In genomic region chr16:70451004-70451340, GRCh38 we compare ENCODE assay signal across 8 cellular contexts. TPM values are rescaled to one million over a fixed set of nuclear protein-coding genes. Genes with fewer than 3 reads are reported as not detected.
DNase-seq lines count a peak whose midpoint lies in the region; ATAC-seq, FAIRE-seq and TF ChIP-seq lines count a peak whose summit lies in the region.
"Not testable (repeated sequence)": the region's sequence is repeated elsewhere in the genome, so short reads cannot be mapped to it uniquely, and the experiment has no call there.

No MANE protein-coding gene starts in this region.

- not testable (repeated sequence) for H3K27me3 Mint-ChIP-seq in WTC11 (ENCODE audit: low read depth)

- intact Hi-C loops in endothelial cell of umbilical vein (cut with micrococcal nuclease); right cardiac atrium (cut with DNase I); upper lobe of right lung (cut with DNase I): not testable (repeated sequence)

- not testable (repeated sequence) for TF ChIP-seq CTCF in WTC11 (IDR thresholded peaks at IDR 0.05); cardiac fibroblast (IDR thresholded peaks at IDR 0.05; ENCODE audit: low read depth, low read length); endothelial cell of umbilical vein (IDR thresholded peaks at IDR 0.05; ENCODE audit: extremely low read depth in 1 of 2, insufficient read depth in 1 of 2, low read depth in 1 of 2, low read length in 2 of 2); fibroblast of villous mesenchyme (IDR thresholded peaks at IDR 0.05; ENCODE audit: insufficient read depth, low read depth, low read length); parathyroid adenoma (IDR thresholded peaks at IDR 0.05); upper lobe of right lung (IDR thresholded peaks at IDR 0.05)

- H3K9me3 Mint-ChIP-seq in WTC11, result not testable (repeated sequence)

- not testable (repeated sequence) for H3K9me3 ChIP-seq in endothelial cell of umbilical vein (replicated peaks; ENCODE audit: control insufficient read depth, insufficient read depth, low read length); right cardiac atrium (ENCODE audit: control insufficient read depth, low read length); parathyroid adenoma (ENCODE audit: control insufficient read depth, low read length); skeletal muscle satellite cell (replicated peaks; ENCODE audit: low read length); upper lobe of right lung

- not testable (repeated sequence) for H3K27ac Mint-ChIP-seq in WTC11

- peak overlapping the region; percentile 81 for H2AFZ ChIP-seq in endothelial cell of umbilical vein (ENCODE audit: low read depth, low read length)
- peak overlapping the region; percentile 56 for H2AFZ ChIP-seq in parathyroid adenoma

- H3K4me2 ChIP-seq in endothelial cell of umbilical vein (ENCODE audit: insufficient read depth, low read length), result peak overlapping the region; percentile 42
- not testable (repeated sequence) for H3K4me2 ChIP-seq in parathyroid adenoma (ENCODE audit: low read length)
- H3K4me2 ChIP-seq in skeletal muscle satellite cell (ENCODE audit: low read length), result peak overlapping the region; percentile 15

- not testable (repeated sequence) for BruUV-seq in endothelial cell of umbilical vein (replicated peaks; lab: Mats Ljungman, UMichigan)

- H4K20me1 ChIP-seq in endothelial cell of umbilical vein (replicated peaks; ENCODE audit: control insufficient read depth, extremely low read depth, insufficient read depth, low read length), result not testable (repeated sequence)

- not testable (repeated sequence) for H3K9ac ChIP-seq in endothelial cell of umbilical vein (replicated peaks; ENCODE audit: extremely low read depth, insufficient read depth, low read length); parathyroid adenoma; skeletal muscle satellite cell (ENCODE audit: low read depth, low read length)

- 33% methylated on average over 25 of the region's 25 CpGs for WGBS in right cardiac atrium

- H3K27ac ChIP-seq in endothelial cell of umbilical vein (ENCODE audit: insufficient read depth, low read depth, low read length); right cardiac atrium (ENCODE audit: low read length); parathyroid adenoma; upper lobe of right lung: not testable (repeated sequence)

- H3K36me3 ChIP-seq in endothelial cell of umbilical vein (ENCODE audit: control insufficient read depth in 2 of 2, extremely low read depth in 1 of 2, insufficient read depth in 2 of 2, low read length in 2 of 2); parathyroid adenoma (ENCODE audit: control insufficient read depth, insufficient read depth, low read length); skeletal muscle satellite cell (ENCODE audit: insufficient read depth, low read length); upper lobe of right lung: not testable (repeated sequence)

- H3K4me1 ChIP-seq in endothelial cell of umbilical vein (ENCODE audit: control insufficient read depth, extremely low read depth, insufficient read depth, low read length); right cardiac atrium (ENCODE audit: control insufficient read depth, insufficient read depth, low read length); parathyroid adenoma; skeletal muscle satellite cell (ENCODE audit: control insufficient read depth, insufficient read depth, low read length); upper lobe of right lung: not testable (repeated sequence)

- CTCF ChIA-PET in WTC11 (lab: Charles Lee), result not testable (repeated sequence)
- CTCF ChIA-PET in endothelial cell of umbilical vein (lab: Charles Lee), result interaction anchor here (0.6 to 1.7 kb wide), 2 partner anchors 8 to 42 kb away, joined by 3 to 5 read pairs; no protein-coding TSS in a partner anchor

- dilution Hi-C loops in endothelial cell of umbilical vein (cut with MboI; ENCODE audit: extremely low pct_ligation_motif_present, low sequenced_read_pairs), result not testable (repeated sequence)

- TF ChIP-seq POLR2A in endothelial cell of umbilical vein (IDR thresholded peaks at IDR 0.05; ENCODE audit: low read depth, low read length), result not testable (repeated sequence)

- ATAC-seq in WTC11, right cardiac atrium, upper lobe of right lung: not testable (repeated sequence)

- H3K4me3 ChIP-seq in cardiac fibroblast (replicated peaks in 1 of 2; ENCODE audit: low read depth in 2 of 2, low read length in 2 of 2) (peak overlapping the region; percentile 8 to 28), endothelial cell of umbilical vein (replicated peaks in 1 of 3; ENCODE audit: insufficient read depth in 1 of 3, low read depth in 1 of 3, low read length in 3 of 3) (peak overlapping the region in 1 of 3 experiments; percentile 25), fibroblast of villous mesenchyme (ENCODE audit: low read depth, low read length) (peak overlapping the region; percentile 23), upper lobe of right lung (peak overlapping the region; percentile 8)
- not testable (repeated sequence) for H3K4me3 ChIP-seq in right cardiac atrium (ENCODE audit: low read length); parathyroid adenoma (ENCODE audit: low read depth, low read length); skeletal muscle satellite cell (ENCODE audit: low read length)

- DNase-seq in WTC11 (ENCODE audit: low spot score); cardiac fibroblast (ENCODE audit: low read depth in 2 of 2); endothelial cell of umbilical vein (ENCODE audit: low read depth, low spot score); fibroblast of villous mesenchyme (ENCODE audit: low read depth); upper lobe of right lung: not testable (repeated sequence)
- DNase-seq in right cardiac atrium, result peak in 2 of 3 donors; percentile 37 to 51

- POLR2A ChIA-PET in WTC11 (lab: Charles Lee), result interaction anchor here (2.0 kb wide), 1 partner anchor 70 kb away, joined by 4 read pairs; no protein-coding TSS in a partner anchor
- POLR2A ChIA-PET in endothelial cell of umbilical vein (lab: Charles Lee), result not testable (repeated sequence)

- H3K36me3 Mint-ChIP-seq in WTC11, result not testable (repeated sequence)

- not testable (repeated sequence) for H3K9me1 ChIP-seq in endothelial cell of umbilical vein (replicated peaks; ENCODE audit: control insufficient read depth, extremely low read depth, insufficient read depth, low read length)

- not testable (repeated sequence) for H3K79me2 ChIP-seq in endothelial cell of umbilical vein (ENCODE audit: control insufficient read depth, insufficient read depth, low read length); parathyroid adenoma

- not testable (repeated sequence) for H3K27me3 ChIP-seq in endothelial cell of umbilical vein (ENCODE audit: control insufficient read depth in 2 of 2, insufficient read depth in 2 of 2, low read length in 2 of 2); right cardiac atrium (ENCODE audit: control insufficient read depth, insufficient read depth); parathyroid adenoma (ENCODE audit: control insufficient read depth, insufficient read depth, low read length); skeletal muscle satellite cell (ENCODE audit: control insufficient read depth, insufficient read depth, low read length); upper lobe of right lung

- H3K4me1 Mint-ChIP-seq in WTC11, result peaks cover 19% of the 10 kb centered on the region

- not testable (repeated sequence) for FAIRE-seq in endothelial cell of umbilical vein (lab: Jason Lieb, UNC)

- not testable (repeated sequence) for H3K4me3 Mint-ChIP-seq in WTC11

RNA-seq across cellular contexts. Expression of gene FCSK, which starts 3.4 kb away (rescaled TPM):
- total RNA-seq in WTC11 (2021), result 7.0 to 10.6 TPM (median 8.6 TPM) in 3 replicates
- total RNA-seq in endothelial cell of umbilical vein, result 13.2 and 18.0 TPM in 2 replicates
- 11.4 and 12.4 TPM in 2 replicates for polyA plus RNA-seq in endothelial cell of umbilical vein
- polyA plus RNA-seq in endothelial cell of umbilical vein (2011; cell fraction: cytosol; rRNA removed), result 7.2 and 8.3 TPM in 2 replicates
- polyA plus RNA-seq in endothelial cell of umbilical vein (2011; cell fraction: nucleus; rRNA removed), result 51.5 and 69.1 TPM in 2 replicates
- polyA plus RNA-seq in endothelial cell of umbilical vein (2012), result 5.8 and 11.4 TPM in 2 replicates
- polyA minus RNA-seq in endothelial cell of umbilical vein, result 13.6 and 14.1 TPM in 2 replicates
- 8.9 TPM for polyA minus RNA-seq in endothelial cell of umbilical vein (2011; cell fraction: cytosol; rRNA and poly(A)+ RNA removed)
- 16.7 and 17.1 TPM in 2 replicates for polyA minus RNA-seq in endothelial cell of umbilical vein (2011; cell fraction: nucleus; rRNA and poly(A)+ RNA removed)
- total RNA-seq in fibroblast of villous mesenchyme, result 9.0 and 9.5 TPM in 2 replicates
- 10 to 100 TPM; 10.4 to 12.3 (median 11.7) TPM for total RNA-seq in right cardiac atrium
- polyA plus RNA-seq in right cardiac atrium, result 8.3 TPM
- 3.7 and 7.6 TPM in 2 replicates for total RNA-seq in skeletal muscle satellite cell (2012; rRNA removed)
- total RNA-seq in upper lobe of right lung, result 26.0 TPM

RNA-seq across cellular contexts. Expression of gene ST3GAL2, which starts 12.1 kb away (rescaled TPM):
- total RNA-seq in WTC11 (2021), result 46.0 to 49.4 TPM (median 46.2 TPM) in 3 replicates
- total RNA-seq in endothelial cell of umbilical vein, result 50.2 and 50.4 TPM in 2 replicates
- polyA plus RNA-seq in endothelial cell of umbilical vein, result 23.0 and 33.3 TPM in 2 replicates
- polyA plus RNA-seq in endothelial cell of umbilical vein (2011; cell fraction: cytosol; rRNA removed), result 25.7 and 28.4 TPM in 2 replicates
- 23.1 and 27.7 TPM in 2 replicates for polyA plus RNA-seq in endothelial cell of umbilical vein (2011; cell fraction: nucleus; rRNA removed)
- polyA plus RNA-seq in endothelial cell of umbilical vein (2012), result 22.1 and 34.0 TPM in 2 replicates
- 72.3 and 84.6 TPM in 2 replicates for polyA minus RNA-seq in endothelial cell of umbilical vein
- polyA minus RNA-seq in endothelial cell of umbilical vein (2011; cell fraction: cytosol; rRNA and poly(A)+ RNA removed), result 19.8 TPM
- 29.8 and 45.1 TPM in 2 replicates for polyA minus RNA-seq in endothelial cell of umbilical vein (2011; cell fraction: nucleus; rRNA and poly(A)+ RNA removed)
- 42.7 and 51.2 TPM in 2 replicates for total RNA-seq in fibroblast of villous mesenchyme
- total RNA-seq in right cardiac atrium, result 10 to 100 TPM; 15.4 to 21.3 (median 19.9) TPM
- polyA plus RNA-seq in right cardiac atrium, result 13.3 TPM
- total RNA-seq in skeletal muscle satellite cell (2012; rRNA removed), result 20.8 and 22.5 TPM in 2 replicates
- total RNA-seq in upper lobe of right lung, result 30.9 TPM
